Comparison of ENCODE assay signal across 8 cellular contexts in the genomic region with DNA sequence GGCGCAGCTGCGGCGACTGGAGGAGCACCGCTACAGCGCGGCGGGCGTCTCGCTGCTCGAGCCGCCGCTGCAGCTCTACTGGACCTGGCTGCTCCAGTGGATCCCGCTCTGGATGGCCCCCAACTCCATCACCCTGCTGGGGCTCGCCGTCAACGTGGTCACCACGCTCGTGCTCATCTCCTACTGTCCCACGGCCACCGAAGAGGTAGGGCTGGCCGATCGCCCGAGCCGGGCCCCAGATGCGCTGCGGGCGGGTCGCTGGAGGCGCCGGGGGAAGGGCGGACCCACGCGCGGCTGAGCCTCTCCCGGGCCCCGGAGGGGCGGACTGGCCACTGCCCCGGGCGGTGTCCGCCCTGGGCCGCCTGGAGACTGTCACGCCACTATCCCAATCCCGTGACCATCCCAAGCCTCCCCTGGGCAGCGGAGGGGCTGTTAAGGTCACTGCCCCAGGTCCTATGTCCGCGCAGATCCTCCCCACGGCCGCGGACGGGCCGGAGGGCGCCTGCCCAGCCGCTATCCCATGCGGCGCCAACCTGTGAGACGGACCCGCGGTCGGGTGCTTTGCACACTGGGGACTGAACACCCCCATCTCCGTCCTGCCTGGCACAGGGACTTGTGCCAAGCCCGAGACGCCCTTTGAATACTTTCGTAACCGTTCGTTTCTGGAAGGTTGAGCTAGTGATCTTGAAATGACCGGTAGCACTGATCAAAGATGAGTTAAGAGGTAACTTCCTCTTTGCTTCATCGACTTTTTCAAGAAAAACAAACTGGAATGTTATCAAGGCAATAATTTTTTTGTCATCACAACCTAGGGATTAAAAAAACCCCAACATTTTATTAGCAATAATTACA. TPM values are rescaled to one million over a fixed set of nuclear protein-coding genes. Genes with fewer than 3 reads are reported as not detected.
DNase-seq lines count a peak whose midpoint lies in the region; ATAC-seq and TF ChIP-seq lines count a peak whose summit lies in the region.

No MANE protein-coding gene starts in this region.

- H3K4me1 Mint-ChIP-seq in activated naive CD8-positive, alpha-beta T cell (ENCODE audit: low read depth) = peaks cover 47% of the 10 kb centered on the region

- peak overlapping the region; percentile 99 for H3K4me2 ChIP-seq in neuronal stem cell (ENCODE audit: insufficient read depth, low read length, poor library complexity, severe bottlenecking)

- H2BK5ac ChIP-seq in neuronal stem cell (ENCODE audit: low read length) = no peak overlapping the region

- no peaks in the 10 kb centered on the region for H3K27me3 ChIP-seq in BJ (ENCODE audit: control insufficient read depth, insufficient read depth, low read length)
- peaks cover 0 to 23% (median 19%) of the 10 kb centered on the region in 3 experiments for H3K27me3 ChIP-seq in neuronal stem cell (ENCODE audit: control insufficient read depth in 3 of 3, insufficient read depth in 3 of 3, low read depth in 1 of 3, low read length in 3 of 3)

- H2AK5ac ChIP-seq in neuronal stem cell (ENCODE audit: low read depth, low read length) = no peak overlapping the region

- H3K23ac ChIP-seq in neuronal stem cell (ENCODE audit: low read depth, low read length, poor library complexity) = peak overlapping the region; percentile 92

- H3K18ac ChIP-seq in neuronal stem cell (ENCODE audit: low read length) = peak overlapping the region; percentile 95

- intact Hi-C loops in Right ventricle myocardium superior (cut with DNase I) = no loop called here

- peak overlapping the region; percentile 92 for H3K4me3 Mint-ChIP-seq in activated naive CD8-positive, alpha-beta T cell

- peaks cover 0 to 2% of the 10 kb centered on the region in 2 donors for H3K4me1 ChIP-seq in neuronal stem cell (ENCODE audit: control insufficient read depth in 2 of 2, insufficient read depth in 1 of 2, low read depth in 1 of 2, low read length in 2 of 2)

- H3K4ac ChIP-seq in neuronal stem cell (ENCODE audit: low read length) = no peak overlapping the region

- peaks cover 0 to 4% of the 10 kb centered on the region in 2 donors for H3K9me3 ChIP-seq in neuronal stem cell (replicated peaks in 1 of 2; ENCODE audit: control insufficient read depth in 2 of 2, insufficient read depth in 1 of 2, low read depth in 1 of 2, low read length in 2 of 2)

- H3K79me1 ChIP-seq in neuronal stem cell (ENCODE audit: low read depth, low read length) = peaks cover 2% of the 10 kb centered on the region

- peak overlapping the region; percentile 97 for H2AFZ ChIP-seq in neuronal stem cell (ENCODE audit: low read length)

- H3K14ac ChIP-seq in neuronal stem cell (ENCODE audit: low read length) = peak overlapping the region; percentile 0

- no peaks in the 10 kb centered on the region for H3K9me3 Mint-ChIP-seq in activated naive CD8-positive, alpha-beta T cell (ENCODE audit: low read depth)

- no peak overlapping the region for H4K8ac ChIP-seq in neuronal stem cell (ENCODE audit: low read depth, low read length)

- CTCF ChIA-PET in BJ (lab: Yijun Ruan, JAX) = no interaction called here

- no CpG with 5 or more reads among the region's 67 CpGs for WGBS in neuronal stem cell (ENCODE audit: extremely low coverage in 2 of 2, insufficient read length in 2 of 2, insufficient replicate concordance in 1 of 2), 2 donors

- POLR2A ChIA-PET in BJ (lab: Charles Lee) = interaction anchor here (0.7 kb wide), 1 partner anchor 173 kb away, joined by 4 read pairs; no protein-coding TSS in a partner anchor

- TF ChIP-seq CTCF in BJ (IDR thresholded peaks at IDR 0.05; ENCODE audit: insufficient read depth, low read depth, low read length) = no peak

- H2BK12ac ChIP-seq in neuronal stem cell (ENCODE audit: low read length) = no peak overlapping the region

- H3K27ac ChIP-seq in neuronal stem cell (replicated peaks; ENCODE audit: low read length) = no peak overlapping the region

- H3K4me3 ChIP-seq in BJ (ENCODE audit: low read depth, low read length) (peak overlapping the region; percentile 74), neuronal stem cell (ENCODE audit: low read length in 2 of 2) (peak overlapping the region; percentile 81 to 97)

- H4K91ac ChIP-seq in neuronal stem cell (ENCODE audit: low read depth, low read length, poor library complexity) = no peak overlapping the region

- H3K27ac Mint-ChIP-seq in activated naive CD8-positive, alpha-beta T cell = peak overlapping the region; percentile 86

- no peaks in the 10 kb centered on the region for H3K27me3 Mint-ChIP-seq in activated naive CD8-positive, alpha-beta T cell

- H3K36me3 ChIP-seq in BJ (ENCODE audit: control insufficient read depth, insufficient read depth, low read length) (no peaks in the 10 kb centered on the region), neuronal stem cell (replicated peaks in 1 of 2; ENCODE audit: control insufficient read depth in 2 of 2, insufficient read depth in 2 of 2, low read length in 2 of 2) (no peaks in the 10 kb centered on the region)

- peak overlapping the region; percentile 90 for H3K9ac ChIP-seq in neuronal stem cell (ENCODE audit: low read depth, low read length, poor library complexity)

- no peak overlapping the region for H2BK120ac ChIP-seq in neuronal stem cell (ENCODE audit: low read depth, low read length)

- no peaks in the 10 kb centered on the region for H3K36me3 Mint-ChIP-seq in activated naive CD8-positive, alpha-beta T cell

- H2BK15ac ChIP-seq in neuronal stem cell (ENCODE audit: low read length) = peak overlapping the region; percentile 32

- ATAC-seq in GM18520 (IDR thresholded peaks at IDR 0.05; ENCODE audit: unreplicated experiment) = peak; percentile 7
- ATAC-seq in HG02973 (IDR thresholded peaks at IDR 0.05; ENCODE audit: unreplicated experiment) = peak; percentile 26
- peak; percentile 54 for ATAC-seq in Right ventricle myocardium superior (ENCODE audit: poor library complexity)

- DNase-seq in BJ (ENCODE audit: low read depth) (no peak), NOMO-1 treated with DMSO at 0.1 percent for 48 hours (lab: John Stamatoyannopoulos, UW; ENCODE audit: unreplicated experiment) (peak; percentile 32), Right ventricle myocardium superior (peak; percentile 73), neuronal stem cell (ENCODE audit: low spot score) (peak; percentile 42), NCI-H1436 treated with DMSO at 0.1 percent for 48 hours (lab: John Stamatoyannopoulos, UW) (no peak)

RNA-seq across cellular contexts. Expression of gene CHPT1, which starts 0.7 kb away (rescaled TPM):
- 21.2 and 33.6 TPM in 2 replicates for polyA plus RNA-seq in BJ (2011; rRNA removed)
- polyA minus RNA-seq in BJ (2011; rRNA and poly(A)+ RNA removed) = 8.2 and 10.5 TPM in 2 replicates
- 139 TPM for total RNA-seq in Right ventricle myocardium superior
- 6.2 TPM for polyA plus RNA-seq in neuronal stem cell (2013, experiment 1 of 2)
- polyA plus RNA-seq in neuronal stem cell (2013, experiment 2 of 2) = 6.3 TPM

RNA-seq across cellular contexts. Expression of gene SYCP3, which starts 41.1 kb away (rescaled TPM):
- polyA plus RNA-seq in BJ (2011; rRNA removed) = 0.10 TPM in 1 of 2 replicates, not detected in the other
- not detected in 2 replicates for polyA minus RNA-seq in BJ (2011; rRNA and poly(A)+ RNA removed)
- not detected for total RNA-seq in Right ventricle myocardium superior
- 0.04 TPM for polyA plus RNA-seq in neuronal stem cell (2013, experiment 1 of 2)
- not detected for polyA plus RNA-seq in neuronal stem cell (2013, experiment 2 of 2)

Comparison
In these comparisons a context has a peak if more than half of its experiments do, and no peak if none do; other contexts are left out.
1. DNase-seq: peak in NOMO-1 treated with DMSO at 0.1 percent for 48 hours (single experiment), Right ventricle myocardium superior (single experiment) and neuronal stem cell (single experiment); none in BJ (single experiment) and NCI-H1436 treated with DMSO at 0.1 percent for 48 hours (single experiment).
2. Peak in every context shown above with its lines, with median percentiles within 50 percentile points of each other: ATAC-seq.